Comparison of ENCODE assay signal across 11 cellular contexts in the genomic region with DNA sequence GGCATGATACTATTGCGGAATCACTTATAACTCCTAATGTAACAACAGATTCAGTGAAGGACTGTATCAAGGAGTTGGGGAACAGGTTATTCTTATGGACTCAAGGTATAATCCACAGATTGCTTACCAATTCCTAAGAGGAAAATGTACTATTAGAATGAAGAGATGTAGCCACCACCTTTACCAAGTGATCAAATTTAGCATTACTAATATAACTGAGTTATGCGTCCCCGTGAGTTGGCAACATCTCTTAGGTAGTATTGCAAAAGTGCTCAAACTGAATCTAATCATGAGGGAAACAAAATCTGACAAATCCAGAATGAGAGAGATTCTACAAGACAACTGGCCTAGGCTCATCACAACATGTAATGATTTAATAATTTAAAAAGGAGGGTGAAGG. TPM values are rescaled to one million over a fixed set of nuclear protein-coding genes. Genes with fewer than 3 reads are reported as not detected.
A peak's percentile ranks its signal among the peaks of the same experiment; 100 is the strongest.
DNase-seq lines count a peak whose midpoint lies in the region; ATAC-seq and TF ChIP-seq lines count a peak whose summit lies in the region.
"Had no signal": no experiment of that assay in that cellular context is flagged by ENCODE, and none has a peak within 500 bp of the region (broad histone marks: within the 10 kb centered on the region; RNA-seq: fewer than 3 reads in every experiment).

No MANE protein-coding gene starts in this region.

- peaks cover 19% of the 10 kb centered on the region for H3K36me3 Mint-ChIP-seq in activated naive CD8-positive, alpha-beta T cell treated with anti-CD3 and anti-CD28 coated beads for 36 hours
- H3K36me3 Mint-ChIP-seq in memory B cell: peaks cover 10% of the 10 kb centered on the region

- no peak for DNase-seq in right atrium auricular region (ENCODE audit: low spot score)
- DNase-seq in Right ventricle myocardium superior: no peak
- no peak for DNase-seq in activated naive CD8-positive, alpha-beta T cell treated with anti-CD3 and anti-CD28 coated beads for 36 hours
- DNase-seq in memory B cell (ENCODE audit: low spot score in 2 of 2): no peak
- DNase-seq in vagina (ENCODE audit: extremely low spot score in 2 of 2): no peak
- no peak for DNase-seq in mucosa of descending colon

- peak overlapping the region; percentile 87 for H3K27ac Mint-ChIP-seq in activated naive CD8-positive, alpha-beta T cell treated with anti-CD3 and anti-CD28 coated beads for 36 hours
- peak overlapping the region; percentile 91 for H3K27ac Mint-ChIP-seq in memory B cell

- H3K27ac ChIP-seq in right atrium auricular region (peak overlapping the region; percentile 81 to 82), vagina (no peak overlapping the region)

- intact Hi-C loops in Right ventricle myocardium superior (cut with DNase I): no loop called here
- intact Hi-C loops in vagina (cut with DNase I): no loop called here
- intact Hi-C loops in mucosa of descending colon (cut with DNase I, micrococcal nuclease): no loop called here

- H3K36me3 ChIP-seq in right atrium auricular region: peaks cover 27% of the 10 kb centered on the region
- H3K36me3 ChIP-seq in vagina: peaks cover 0 to under 1% of the 10 kb centered on the region in 2 donors
- H3K36me3 ChIP-seq in mucosa of descending colon (ENCODE audit: low read depth): no peaks in the 10 kb centered on the region

- H3K9me3 ChIP-seq in right atrium auricular region (no peaks in the 10 kb centered on the region), vagina (no peaks in the 10 kb centered on the region), mucosa of descending colon (no peaks in the 10 kb centered on the region)
- H3K9me3 ChIP-seq: SJSA1, tibial nerve had no signal

- peaks cover 28% of the 10 kb centered on the region for H3K4me1 Mint-ChIP-seq in activated naive CD8-positive, alpha-beta T cell treated with anti-CD3 and anti-CD28 coated beads for 36 hours
- H3K4me1 Mint-ChIP-seq in memory B cell: peaks cover 28% of the 10 kb centered on the region

- no peaks in the 10 kb centered on the region for H3K27me3 Mint-ChIP-seq in activated naive CD8-positive, alpha-beta T cell treated with anti-CD3 and anti-CD28 coated beads for 36 hours
- H3K27me3 Mint-ChIP-seq in memory B cell: no peaks in the 10 kb centered on the region

- H3K27me3 ChIP-seq in right atrium auricular region (no peaks in the 10 kb centered on the region), vagina (no peaks in the 10 kb centered on the region)
- H3K27me3 ChIP-seq: SJSA1, tibial nerve had no signal

- H3K4me1 ChIP-seq in right atrium auricular region (peaks cover 0 to 13% of the 10 kb centered on the region in 2 donors), vagina (peaks cover 34% of the 10 kb centered on the region), mucosa of descending colon (ENCODE audit: low read depth) (peaks cover 18% of the 10 kb centered on the region)

- ATAC-seq in Right ventricle myocardium superior (ENCODE audit: poor library complexity) (no peak), memory B cell (ENCODE audit: low read depth) (no peak), mucosa of descending colon (no peak), GM21786 (IDR thresholded peaks at IDR 0.05; ENCODE audit: unreplicated experiment) (no peak), HG03045 (IDR thresholded peaks at IDR 0.05; ENCODE audit: unreplicated experiment) (no peak)

- H3K4me3 ChIP-seq in right atrium auricular region (no peak overlapping the region), vagina (peak overlapping the region; percentile 88 to 94), mucosa of descending colon (no peak overlapping the region)

- no peaks in the 10 kb centered on the region for H3K9me3 Mint-ChIP-seq in activated naive CD8-positive, alpha-beta T cell treated with anti-CD3 and anti-CD28 coated beads for 36 hours
- no peaks in the 10 kb centered on the region for H3K9me3 Mint-ChIP-seq in memory B cell
- H3K9me3 Mint-ChIP-seq: activated naive CD4-positive, alpha-beta T cell treated with anti-CD3 and anti-CD28 coated beads, Interleukin-2, amount 50 U/mL, for 72 hours had no signal

- TF ChIP-seq CTCF in right atrium auricular region (IDR thresholded peaks at IDR 0.05) (no peak), vagina (IDR thresholded peaks at IDR 0.05) (no peak), mucosa of descending colon (IDR thresholded peaks at IDR 0.05) (no peak)

- TF ChIP-seq POLR2A in vagina (IDR thresholded peaks at IDR 0.05): no peak

- H3K4me3 Mint-ChIP-seq in activated naive CD8-positive, alpha-beta T cell treated with anti-CD3 and anti-CD28 coated beads for 36 hours: peak overlapping the region; percentile 91
- peak overlapping the region; percentile 99 for H3K4me3 Mint-ChIP-seq in memory B cell

RNA-seq across cellular contexts. Expression of a gene that starts 0.8 kb away (rescaled TPM):
- total RNA-seq in right atrium auricular region (1 to 10 TPM; 9.3 to 9.6 TPM), Right ventricle myocardium superior (17.5 TPM), vagina (9.6 TPM), mucosa of descending colon (10 to 100 TPM; 10.6 to 14.2 (median 11.0) TPM)
- total RNA-seq in activated naive CD8-positive, alpha-beta T cell treated with anti-CD3 and anti-CD28 coated beads for 36 hours: 10 to 100 TPM; 15.8 to 16.1 TPM

RNA-seq across cellular contexts. Expression of a gene that starts 47.8 kb away (rescaled TPM):
- 100 to 1,000 TPM; 121 to 229 TPM for total RNA-seq in right atrium auricular region
- 350 TPM for total RNA-seq in Right ventricle myocardium superior
- under 1 TPM; 0.16 TPM for total RNA-seq in activated naive CD8-positive, alpha-beta T cell treated with anti-CD3 and anti-CD28 coated beads for 36 hours
- 802 TPM for total RNA-seq in vagina
- total RNA-seq in mucosa of descending colon: 100 to 1,000 TPM in 2 of 3 donors, 10 to 100 TPM in 1; 85.2 to 265 (median 177) TPM

Comparison
In these comparisons a context has a peak if more than half of its experiments do, and no peak if none do; other contexts are left out.
1. H3K4me3 ChIP-seq: peak in vagina (2 of 2); none in right atrium auricular region (0 of 2) and mucosa of descending colon (single experiment).
2. RNA of a gene that starts 47.8 kb away (total RNA-seq): 802 TPM in vagina (single experiment), 350 TPM in Right ventricle myocardium superior (single experiment), 121 to 229 TPM in right atrium auricular region and 85.2 to 265 TPM in mucosa of descending colon; 0.16 TPM in activated naive CD8-positive, alpha-beta T cell treated with anti-CD3 and anti-CD28 coated beads for 36 hours; every median in the first group is over 10 times any median in the second.